7 cellular contexts compared by ENCODE assay signal in the genomic region with DNA sequence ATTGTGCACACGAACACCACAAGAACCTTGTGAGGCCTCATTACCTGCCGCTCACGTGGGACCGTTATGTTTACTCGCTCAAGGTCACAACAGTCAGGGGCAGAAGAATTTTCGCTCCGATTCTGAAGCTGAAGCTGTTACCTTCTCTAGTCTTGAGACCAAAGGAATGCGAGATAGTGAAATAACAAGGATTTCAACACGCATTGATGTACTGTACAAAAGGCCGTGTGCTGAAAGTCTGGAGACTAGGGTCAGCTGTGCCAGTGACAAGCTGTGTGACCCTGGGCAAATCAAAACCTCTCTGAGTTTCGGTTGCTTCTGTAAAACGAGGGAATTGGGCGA.
A peak's percentile ranks its signal among the peaks of the same experiment; 100 is the strongest.
DNase-seq lines count a peak whose midpoint lies in the region; ATAC-seq and TF ChIP-seq lines count a peak whose summit lies in the region.

No MANE protein-coding gene starts in this region.

- no peak for TF ChIP-seq CTCF in epithelial cell of esophagus (IDR thresholded peaks at IDR 0.05; ENCODE audit: insufficient read depth, low read depth, low read length, missing control alignments)
- TF ChIP-seq CTCF in neutrophil (IDR thresholded peaks at IDR 0.05): no peak

- H3K27me3 ChIP-seq in neutrophil: no peaks in the 10 kb centered on the region

- H3K4me1 ChIP-seq in neutrophil (ENCODE audit: control insufficient read depth in 1 of 2, insufficient read depth in 1 of 2, low read depth in 1 of 2, low read length in 1 of 2): peaks cover 10 to 29% of the 10 kb centered on the region in 2 experiments

- ATAC-seq in GM19455 (IDR thresholded peaks at IDR 0.05; ENCODE audit: unreplicated experiment): peak; percentile 22
- ATAC-seq in HG03378 (IDR thresholded peaks at IDR 0.05; ENCODE audit: unreplicated experiment): peak; percentile 13

- H3K4me3 ChIP-seq in epithelial cell of esophagus (ENCODE audit: low read length) (peak overlapping the region; percentile 71), neutrophil (ENCODE audit: low read depth in 1 of 2, low read length in 1 of 2) (peak overlapping the region; percentile 72 to 92)

- no peaks in the 10 kb centered on the region for H3K36me3 ChIP-seq in neutrophil

- peak; percentile 42 to 52 for DNase-seq in activated CD4-positive, alpha-beta T cell treated with anti-CD3 and anti-CD28 coated beads, Interleukin-2, amount 50 U/mL, for 4 hours
- DNase-seq in epithelial cell of esophagus (ENCODE audit: low read depth): no peak
- DNase-seq in NCI-H2171 treated with DMSO at 0.1 percent for 48 hours (lab: John Stamatoyannopoulos, UW): no peak
- no peak for DNase-seq in SIG-M5 treated with dmso at 0.1 percent for 504 hours (lab: John Stamatoyannopoulos, UW; ENCODE audit: unreplicated experiment)

- no peaks in the 10 kb centered on the region for H3K9me3 ChIP-seq in neutrophil

- H3K27ac ChIP-seq in neutrophil: peak overlapping the region; percentile 78

Comparison
In these comparisons a context has a peak if more than half of its experiments do, and no peak if none do; other contexts are left out.
1. DNase-seq: peak in activated CD4-positive, alpha-beta T cell treated with anti-CD3 and anti-CD28 coated beads, Interleukin-2, amount 50 U/mL, for 4 hours (2 of 2); none in epithelial cell of esophagus (single experiment), NCI-H2171 treated with DMSO at 0.1 percent for 48 hours (single experiment) and SIG-M5 treated with dmso at 0.1 percent for 504 hours (single experiment).